In genomic region chr19:6433165-6433564, GRCh38 we compare ENCODE assay signal across 24 cellular contexts. TPM values are rescaled to one million over a fixed set of nuclear protein-coding genes. Genes with fewer than 3 reads are reported as not detected.
DNase-seq lines count a peak whose midpoint lies in the region; ATAC-seq and FAIRE-seq lines count a peak whose summit lies in the region.
"Had no signal": no experiment of that assay in that cellular context is flagged by ENCODE, and none has a peak within 500 bp of the region (broad histone marks: within the 10 kb centered on the region; RNA-seq: fewer than 3 reads in every experiment).

No MANE protein-coding gene starts in this region.

- H3K79me1 ChIP-seq in mesenchymal stem cell (replicated peaks; ENCODE audit: low read length, poor library complexity, severe bottlenecking) = no peaks in the 10 kb centered on the region

- no peak overlapping the region for H2AK5ac ChIP-seq in mesenchymal stem cell (ENCODE audit: low read length, severe bottlenecking)

- no peak for ATAC-seq in HG03439 (IDR thresholded peaks at IDR 0.05; ENCODE audit: unreplicated experiment)
- ATAC-seq: A549, T-cell had no signal

- H3K4ac ChIP-seq in mesenchymal stem cell (ENCODE audit: low read depth in 1 of 2, low read length in 2 of 2) = no peak overlapping the region

- no peaks in the 10 kb centered on the region for H3K4me1 ChIP-seq in mesenchymal stem cell (ENCODE audit: control insufficient read depth, insufficient read depth, low read depth, low read length)
- H3K4me1 ChIP-seq: A549 had no signal

- no peak overlapping the region for H2AFZ ChIP-seq in mesenchymal stem cell (ENCODE audit: low read depth, low read length)

- FAIRE-seq in HTR-8/SVneo (lab: Jason Lieb, UNC) (peak; percentile 28), GM19239 (lab: Jason Lieb, UNC) (no peak)
- FAIRE-seq: A549, D721Med had no signal

- H3K4me2 ChIP-seq in mesenchymal stem cell (ENCODE audit: low read length, poor library complexity, severe bottlenecking) = no peak overlapping the region
- H3K4me2 ChIP-seq: A549; BLaER1 treated with 17β-estradiol and CSF1 and Interleukin-3, amounts not matched to agents 10 nM and 100 nM had no signal

- H3K23ac ChIP-seq in mesenchymal stem cell (ENCODE audit: low read length in 2 of 2) = no peak overlapping the region

- H4K8ac ChIP-seq in mesenchymal stem cell (ENCODE audit: low read length) = no peak overlapping the region

- H3K9me3 ChIP-seq in mesenchymal stem cell (ENCODE audit: control insufficient read depth, low read length) = no peaks in the 10 kb centered on the region
- H3K9me3 ChIP-seq: A549; BLaER1 treated with 17β-estradiol and CSF1 and Interleukin-3, amounts not matched to agents 10 nM and 100 nM had no signal

- H3K27ac ChIP-seq in mesenchymal stem cell (ENCODE audit: low read length, poor library complexity, severe bottlenecking) = no peak overlapping the region
- H3K27ac ChIP-seq: A549; BLaER1 treated with 17β-estradiol and CSF1 and Interleukin-3, amounts not matched to agents 10 nM and 100 nM; HL-60 had no signal

- H3K18ac ChIP-seq in mesenchymal stem cell (ENCODE audit: low read depth in 1 of 2, low read length in 2 of 2) = no peak overlapping the region

- no peak overlapping the region for H2BK15ac ChIP-seq in mesenchymal stem cell (ENCODE audit: low read depth, poor library complexity, severe bottlenecking)

- peaks cover 10 to 16% of the 10 kb centered on the region in 2 experiments for H3K27me3 ChIP-seq in mesenchymal stem cell (ENCODE audit: control insufficient read depth in 1 of 2, insufficient read depth in 1 of 2, low read length in 2 of 2)
- H3K27me3 ChIP-seq: BLaER1 treated with 17β-estradiol and CSF1 and Interleukin-3, amounts not matched to agents 10 nM and 100 nM had no signal

- no peak overlapping the region for H2BK12ac ChIP-seq in mesenchymal stem cell (ENCODE audit: low read length in 2 of 2)

- WGBS in mesenchymal stem cell = 72% methylated on average over 11 of the region's 11 CpGs

- no peak overlapping the region for H3K9ac ChIP-seq in mesenchymal stem cell (ENCODE audit: low read length)
- H3K9ac ChIP-seq: BLaER1 treated with 17β-estradiol and CSF1 and Interleukin-3, amounts not matched to agents 10 nM and 100 nM had no signal

- no peak overlapping the region for H3K14ac ChIP-seq in mesenchymal stem cell (ENCODE audit: low read length in 2 of 2)

- DNase-seq in HTR-8/SVneo (ENCODE audit: insufficient read length, low spot score) (no peak), mesenchymal stem cell (no peak), GM19239 (ENCODE audit: insufficient read length, low spot score) (no peak)
- DNase-seq: AML-193; CD4-positive, alpha-beta T cell; H7; HFFc6; Kasumi-1; NCI-H1092 treated with DMSO at 0.1 percent for 48 hours; NCI-H1436; NCI-H187; NCI-H2081 treated with DMSO at 0.1 percent for 48 hours; NCI-H2171; NCI-H226; NCI-H510A; NCI-H69; RPMI8226; SHP77; T-cell had no signal

- no peak overlapping the region for H2BK120ac ChIP-seq in mesenchymal stem cell (ENCODE audit: low read depth, low read length)

- H4K91ac ChIP-seq in mesenchymal stem cell (ENCODE audit: low read length) = peak overlapping the region; percentile 43

- H3K36me3 ChIP-seq in mesenchymal stem cell (ENCODE audit: control insufficient read depth in 1 of 2, insufficient read depth in 2 of 2, low read depth in 1 of 2, low read length in 2 of 2) = no peaks in the 10 kb centered on the region

- H2BK5ac ChIP-seq in mesenchymal stem cell (ENCODE audit: low read depth, low read length, poor library complexity, severe bottlenecking) = no peak overlapping the region

- no peak overlapping the region for H3K4me3 ChIP-seq in mesenchymal stem cell (ENCODE audit: insufficient read depth in 1 of 2, low read depth in 1 of 2, low read length in 2 of 2)
- H3K4me3 ChIP-seq: A549; BLaER1 treated with 17β-estradiol and CSF1 and Interleukin-3, amounts not matched to agents 10 nM and 100 nM had no signal

RNA-seq across cellular contexts. Expression of gene SLC25A41, which starts 0.4 kb away (rescaled TPM):
- 0.04 TPM for polyA plus RNA-seq in mesenchymal stem cell (2013, experiment 1 of 2)
- polyA plus RNA-seq in mesenchymal stem cell (2013, experiment 2 of 2) = 0.11 TPM

RNA-seq across cellular contexts. Expression of gene KHSRP, which starts 8.6 kb away (rescaled TPM):
- polyA plus RNA-seq in mesenchymal stem cell (2013, experiment 1 of 2) = 172 TPM
- polyA plus RNA-seq in mesenchymal stem cell (2013, experiment 2 of 2) = 175 TPM

RNA-seq across cellular contexts. Expression of gene SLC25A23, which starts 26.4 kb away (rescaled TPM):
- 60.2 TPM for polyA plus RNA-seq in mesenchymal stem cell (2013, experiment 1 of 2)
- polyA plus RNA-seq in mesenchymal stem cell (2013, experiment 2 of 2) = 59.0 TPM

RNA-seq across cellular contexts. Expression of gene CRB3, which starts 30.9 kb away (rescaled TPM):
- polyA plus RNA-seq in mesenchymal stem cell (2013, experiment 1 of 2) = not detected
- polyA plus RNA-seq in mesenchymal stem cell (2013, experiment 2 of 2) = not detected

RNA-seq across cellular contexts. Expression of gene GTF2F1, which starts 40.2 kb away (rescaled TPM):
- 85.8 TPM for polyA plus RNA-seq in mesenchymal stem cell (2013, experiment 1 of 2)
- 77.3 TPM for polyA plus RNA-seq in mesenchymal stem cell (2013, experiment 2 of 2)
